ENCODE assay signal across 30 cellular contexts in genomic region chr17:44589316-44590071, GRCh38. TPM values are rescaled to one million over a fixed set of nuclear protein-coding genes. Genes with fewer than 3 reads are reported as not detected.
DNase-seq lines count a peak whose midpoint lies in the region; ATAC-seq, FAIRE-seq and TF ChIP-seq lines count a peak whose summit lies in the region.
"Had no signal": no experiment of that assay in that cellular context is flagged by ENCODE, and none has a peak within 500 bp of the region (broad histone marks: within the 10 kb centered on the region; RNA-seq: fewer than 3 reads in every experiment).

No MANE protein-coding gene starts in this region.

- no peaks in the 10 kb centered on the region for H3K9me3 Mint-ChIP-seq in HFFc6
- H3K9me3 Mint-ChIP-seq in astrocyte (ENCODE audit: unreplicated experiment), result no peaks in the 10 kb centered on the region
- H3K9me3 Mint-ChIP-seq: activated CD4-positive, alpha-beta T cell treated with anti-CD3 and anti-CD28 coated beads, Interleukin-2, amount 10 ng/mL, durations not matched to agents 7 days and 5 days; activated naive CD4-positive, alpha-beta T cell treated with anti-CD3 and anti-CD28 coated beads, Interleukin-2, amount 10 ng/mL, durations not matched to agents 7 days and 5 days; immature natural killer cell; naive thymus-derived CD8-positive, alpha-beta T cell; T-helper 2 cell treated with Interferon-gamma antibody and Interleukin-4, amounts not matched to agents 5 μg/mL and 100 μg/mL, for 36 hours had no signal

- FAIRE-seq in astrocyte (lab: Jason Lieb, UNC), result no peak
- FAIRE-seq: D721Med, H1, RCC 7860 had no signal

- H3K27ac Mint-ChIP-seq in HFFc6 (peak overlapping the region; percentile 28; the same call in 1 of the 2 replicates), astrocyte (ENCODE audit: unreplicated experiment) (no peak overlapping the region)
- H3K27ac Mint-ChIP-seq: activated CD4-positive, alpha-beta T cell treated with anti-CD3 and anti-CD28 coated beads, Interleukin-2, amount 10 ng/mL, durations not matched to agents 7 days and 5 days; activated naive CD4-positive, alpha-beta T cell treated with anti-CD3 and anti-CD28 coated beads, Interleukin-2, amount 10 ng/mL, durations not matched to agents 7 days and 5 days; immature natural killer cell; naive thymus-derived CD8-positive, alpha-beta T cell; T-helper 2 cell treated with Interferon-gamma antibody and Interleukin-4, amounts not matched to agents 5 μg/mL and 100 μg/mL, for 36 hours had no signal

- H3K4me1 ChIP-seq in astrocyte (ENCODE audit: insufficient read depth, low read length) (peaks cover 17% of the 10 kb centered on the region), colonic mucosa (no peaks in the 10 kb centered on the region)
- H3K4me1 ChIP-seq: uterus had no signal

- H2AFZ ChIP-seq in astrocyte (ENCODE audit: low read depth, low read length), result peak overlapping the region; percentile 20

- DNase-seq in AG09319 (ENCODE audit: extremely low read depth, low read depth) (peak; percentile 32), HFFc6 (peak; percentile 46), astrocyte (ENCODE audit: low read depth) (peak; percentile 66), iris pigment epithelial cell (ENCODE audit: low read depth) (peak; percentile 23), GM10266 (ENCODE audit: extremely low spot score) (no peak), colonic mucosa (no peak)
- DNase-seq: activated CD4-positive, alpha-beta T cell treated with anti-CD3 and anti-CD28 coated beads, Interleukin-2, amount 10 ng/mL, durations not matched to agents 7 days and 5 days; activated naive CD4-positive, alpha-beta T cell treated with anti-CD3 and anti-CD28 coated beads, Interleukin-2, amount 10 ng/mL, durations not matched to agents 7 days and 5 days; anterior cingulate cortex; central memory CD4-positive, alpha-beta T cell; hippocampal formation; immature natural killer cell; left ventricle myocardium inferior; midbrain; NCI-H1048; NCI-H187 treated with DMSO at 0.1 percent for 48 hours; NCI-H526; occipital lobe; substantia nigra; uterus had no signal

- H3K27me3 ChIP-seq in astrocyte (ENCODE audit: insufficient read depth, low read length), result no peaks in the 10 kb centered on the region
- H3K27me3 ChIP-seq in colonic mucosa, result no peaks in the 10 kb centered on the region
- H3K27me3 ChIP-seq: uterus had no signal

- H3K4me1 Mint-ChIP-seq in HFFc6 (ENCODE audit: low read depth) (no peaks in the 10 kb centered on the region; the same call in 1 of the 2 replicates), astrocyte (ENCODE audit: low read depth, unreplicated experiment) (peaks cover 41% of the 10 kb centered on the region)
- H3K4me1 Mint-ChIP-seq: activated CD4-positive, alpha-beta T cell treated with anti-CD3 and anti-CD28 coated beads, Interleukin-2, amount 10 ng/mL, durations not matched to agents 7 days and 5 days; activated naive CD4-positive, alpha-beta T cell treated with anti-CD3 and anti-CD28 coated beads, Interleukin-2, amount 10 ng/mL, durations not matched to agents 7 days and 5 days; immature natural killer cell; naive thymus-derived CD8-positive, alpha-beta T cell had no signal

- H3K4me3 ChIP-seq in astrocyte (ENCODE audit: insufficient read depth, low read depth, low read length) (no peak overlapping the region), colonic mucosa (no peak overlapping the region)
- H3K4me3 ChIP-seq: left ventricle myocardium inferior, SK-N-MC, uterus had no signal

- H3K79me2 ChIP-seq in astrocyte (ENCODE audit: insufficient read depth, low read length), result no peaks in the 10 kb centered on the region

- intact Hi-C loops in colonic mucosa (cut with DNase I), result loop anchor here (10.0 kb wide), 1 partner anchor 45 kb away; no protein-coding TSS in a partner anchor

- H3K27ac ChIP-seq in astrocyte (ENCODE audit: low read depth, low read length) (no peak overlapping the region), colonic mucosa (no peak overlapping the region)
- H3K27ac ChIP-seq: C4-2B, left ventricle myocardium inferior, SK-N-MC, uterus, VCaP had no signal

- no peak overlapping the region for H3K4me2 ChIP-seq in astrocyte (ENCODE audit: low read length)

- H3K36me3 ChIP-seq in astrocyte (ENCODE audit: insufficient read depth, low read length) (no peaks in the 10 kb centered on the region), colonic mucosa (no peaks in the 10 kb centered on the region)
- H3K36me3 ChIP-seq: left ventricle myocardium inferior, uterus had no signal

- ATAC-seq in GM21619 (IDR thresholded peaks at IDR 0.05; ENCODE audit: unreplicated experiment), result no peak
- ATAC-seq in GM18498 (IDR thresholded peaks at IDR 0.05; ENCODE audit: unreplicated experiment), result no peak
- ATAC-seq: naive thymus-derived CD8-positive, alpha-beta T cell had no signal

- H3K4me3 Mint-ChIP-seq in HFFc6 (no peak overlapping the region), astrocyte (ENCODE audit: unreplicated experiment) (no peak overlapping the region)
- H3K4me3 Mint-ChIP-seq: activated CD4-positive, alpha-beta T cell treated with anti-CD3 and anti-CD28 coated beads, Interleukin-2, amount 10 ng/mL, durations not matched to agents 7 days and 5 days; activated naive CD4-positive, alpha-beta T cell treated with anti-CD3 and anti-CD28 coated beads, Interleukin-2, amount 10 ng/mL, durations not matched to agents 7 days and 5 days; immature natural killer cell; naive thymus-derived CD8-positive, alpha-beta T cell; T-helper 2 cell treated with Interferon-gamma antibody and Interleukin-4, amounts not matched to agents 5 μg/mL and 100 μg/mL, for 36 hours had no signal

- H3K9me3 ChIP-seq in astrocyte (ENCODE audit: insufficient read depth, low read depth, low read length) (no peaks in the 10 kb centered on the region), colonic mucosa (no peaks in the 10 kb centered on the region)
- H3K9me3 ChIP-seq: left ventricle myocardium inferior, uterus had no signal

- H3K27me3 Mint-ChIP-seq in HFFc6 (ENCODE audit: insufficient read depth) (peaks cover 2% of the 10 kb centered on the region), astrocyte (ENCODE audit: low read depth, unreplicated experiment) (peaks cover 6% of the 10 kb centered on the region)

- TF ChIP-seq CTCF in AG09319 (IDR thresholded peaks at IDR 0.05; ENCODE audit: low read depth, low read length), result no peak
- no peak for TF ChIP-seq CTCF in HFFc6 (IDR thresholded peaks at IDR 0.05)
- no peak for TF ChIP-seq CTCF in astrocyte (IDR thresholded peaks at IDR 0.05; ENCODE audit: insufficient read depth, low read depth, low read length)
- no peak for TF ChIP-seq CTCF in GM10266 (IDR thresholded peaks at IDR 0.05; ENCODE audit: control insufficient read depth, insufficient read depth, low read depth, missing control alignments)
- no peak for TF ChIP-seq CTCF in colonic mucosa (IDR thresholded peaks at IDR 0.05)

- H3K9ac ChIP-seq in astrocyte (ENCODE audit: low read length) (no peak overlapping the region), colonic mucosa (ENCODE audit: low read depth in 2 of 2, low read length in 2 of 2) (no peak overlapping the region)

- H3K36me3 Mint-ChIP-seq in HFFc6 (ENCODE audit: low read depth) (no peaks in the 10 kb centered on the region), astrocyte (ENCODE audit: low read depth, unreplicated experiment) (no peaks in the 10 kb centered on the region)
- H3K36me3 Mint-ChIP-seq: activated naive CD4-positive, alpha-beta T cell treated with anti-CD3 and anti-CD28 coated beads, Interleukin-2, amount 10 ng/mL, durations not matched to agents 7 days and 5 days; immature natural killer cell; naive thymus-derived CD8-positive, alpha-beta T cell had no signal

- H4K20me1 ChIP-seq in astrocyte (ENCODE audit: insufficient read depth, low read length), result no peaks in the 10 kb centered on the region

RNA-seq across cellular contexts. Expression of gene FZD2, which starts 32.2 kb away (rescaled TPM):
- total RNA-seq in HFFc6 (2021; fragmentation: NEBNext Ultra II Directional; extraction: Animal tissue kit (Norgen Biotek cat#: 25700)), result 100 to 1,000 TPM in 1 of 6 experiments, 10 to 100 TPM in 5; 76.4 to 103 (median 92.8) TPM
- total RNA-seq in astrocyte (95.7 and 97.6 TPM in 2 replicates), colonic mucosa (1 to 10 TPM in 1 of 2 donors, under 1 TPM in 1; 0.67 to 2.0 TPM)

Comparison
In these comparisons a context has a peak if more than half of its experiments do, and no peak if none do; other contexts are left out.
1. DNase-seq: peak in AG09319 (single experiment), HFFc6 (single experiment), astrocyte (single experiment) and iris pigment epithelial cell (single experiment); none in GM10266 (single experiment) and colonic mucosa (single experiment).
2. RNA of gene FZD2, which starts 32.2 kb away (total RNA-seq): 95.7 to 97.6 TPM in astrocyte and 76.4 to 103 TPM in HFFc6; 0.67 to 2.0 TPM in colonic mucosa; every median in the first group is over 10 times any median in the second.